In the genomic region with DNA sequence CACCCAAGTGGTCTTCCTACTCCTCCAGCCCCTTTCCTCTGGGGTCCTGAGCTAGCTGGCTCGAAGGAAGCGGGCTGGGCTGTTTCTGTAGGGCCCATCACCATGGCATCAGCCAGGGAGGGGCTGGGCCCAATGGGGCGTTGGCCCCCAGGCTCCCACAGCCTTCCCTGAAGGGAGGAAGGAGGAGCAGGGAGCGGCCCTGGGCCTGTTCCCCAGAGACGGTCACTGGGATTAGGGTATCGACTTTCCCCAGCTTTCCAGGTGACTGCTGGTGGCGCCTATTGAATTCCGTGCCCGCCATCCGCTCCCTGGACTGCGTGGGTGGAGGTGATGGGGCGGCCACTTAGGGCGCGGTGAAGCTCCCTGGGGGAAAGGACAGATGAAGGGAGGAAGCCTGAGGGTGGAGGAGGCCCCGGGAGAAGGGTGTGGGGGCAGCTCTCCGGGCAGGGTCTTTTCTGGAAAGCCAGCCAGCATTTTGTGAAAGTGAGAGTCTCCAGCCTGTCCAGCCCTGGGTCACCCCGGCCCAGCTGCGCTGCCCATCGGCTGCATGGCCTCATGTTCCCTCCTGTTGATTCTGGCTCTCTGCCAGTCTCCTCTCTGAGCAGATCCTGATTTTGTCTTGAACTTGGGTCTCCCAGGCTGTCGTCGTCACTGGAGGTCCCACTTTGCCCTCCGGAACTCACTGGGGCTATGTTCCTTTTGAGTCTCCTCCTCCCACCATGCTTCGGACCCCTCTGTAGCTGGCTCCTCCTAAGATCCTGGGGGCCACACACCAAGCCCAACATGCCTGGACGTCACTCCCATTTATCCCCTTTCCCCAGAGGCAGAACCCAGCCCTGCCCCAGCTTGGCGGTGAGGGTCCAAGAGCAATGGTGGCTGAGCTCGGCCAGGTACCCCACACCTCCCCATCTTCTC, we compare ENCODE assay signal across 8 cellular contexts. TPM values are rescaled to one million over a fixed set of nuclear protein-coding genes. Genes with fewer than 3 reads are reported as not detected.
DNase-seq lines count a peak whose midpoint lies in the region; ATAC-seq, FAIRE-seq and TF ChIP-seq lines count a peak whose summit lies in the region.

No MANE protein-coding gene starts in this region.

- no peak for FAIRE-seq in astrocyte (lab: Jason Lieb, UNC)
- FAIRE-seq in HepG2 (lab: Jason Lieb, UNC) = peak; percentile 23

- H3K4me1 Mint-ChIP-seq in activated T-cell treated with anti-CD3 and anti-CD28 coated beads, Interleukin-2, amount 50 U/mL, for 4 hours (ENCODE audit: low read depth) = peaks cover 86% of the 10 kb centered on the region
- peaks cover 26% of the 10 kb centered on the region for H3K4me1 Mint-ChIP-seq in astrocyte (ENCODE audit: low read depth, unreplicated experiment)
- peaks cover 24% of the 10 kb centered on the region for H3K4me1 Mint-ChIP-seq in type B pancreatic cell (ENCODE audit: unreplicated experiment)

- no peaks in the 10 kb centered on the region for H3K9me3 Mint-ChIP-seq in activated T-cell treated with anti-CD3 and anti-CD28 coated beads, Interleukin-2, amount 50 U/mL, for 4 hours
- H3K9me3 Mint-ChIP-seq in astrocyte (ENCODE audit: unreplicated experiment) (no peaks in the 10 kb centered on the region), type B pancreatic cell (no peaks in the 10 kb centered on the region)

- TF ChIP-seq CTCF in astrocyte (IDR thresholded peaks at IDR 0.05; ENCODE audit: insufficient read depth, low read depth, low read length) (no peak), HepG2 (CRISPR knock-in tag; IDR thresholded peaks at IDR 0.05) (no peak), type B pancreatic cell (conservative IDR thresholded peaks at IDR 0.05) (no peak)

- no peak for TF ChIP-seq EP300 in HepG2 (IDR thresholded peaks at IDR 0.05; ENCODE audit: low read depth in 2 of 2, low read length in 2 of 2)
- no peak for TF ChIP-seq EP300 in HepG2 (CRISPR knock-in tag; IDR thresholded peaks at IDR 0.05; ENCODE audit: borderline replicate concordance)

- intact Hi-C loops in HepG2 (cut with micrococcal nuclease; ENCODE audit: unreplicated experiment) = no loop called here

- no peak overlapping the region for H3K4me3 ChIP-seq in astrocyte (ENCODE audit: insufficient read depth, low read depth, low read length)
- peak overlapping the region in 1 of 3 experiments; percentile 49; a peak in 1 of 6 replicates for H3K4me3 ChIP-seq in HepG2 (replicated peaks in 1 of 3; ENCODE audit: insufficient read depth in 1 of 3, low read depth in 2 of 3, low read length in 3 of 3)

- no peaks in the 10 kb centered on the region for H3K36me3 ChIP-seq in astrocyte (ENCODE audit: insufficient read depth, low read length)
- peaks cover 31 to 49% of the 10 kb centered on the region in 2 experiments for H3K36me3 ChIP-seq in HepG2 (replicated peaks in 1 of 2; ENCODE audit: control insufficient read depth in 1 of 2, insufficient read depth in 2 of 2, low read length in 2 of 2)

- H3K4me1 ChIP-seq in astrocyte (ENCODE audit: insufficient read depth, low read length) = peaks cover 16% of the 10 kb centered on the region
- peaks cover 100% of the 10 kb centered on the region for H3K4me1 ChIP-seq in HepG2 (ENCODE audit: insufficient read depth, low read length)

- H3K9ac ChIP-seq in astrocyte (ENCODE audit: low read length) (no peak overlapping the region), HepG2 (ENCODE audit: insufficient read depth, low read depth, low read length) (peak overlapping the region; percentile 35)

- no peak overlapping the region for H2AFZ ChIP-seq in astrocyte (ENCODE audit: low read depth, low read length)
- H2AFZ ChIP-seq in HepG2 (ENCODE audit: low read length) = no peak overlapping the region

- DNase-seq in activated T-cell treated with anti-CD3 and anti-CD28 coated beads, Interleukin-2, amount 50 U/mL, for 4 hours = no peak
- DNase-seq in activated T-cell treated with anti-CD3 and anti-CD28 coated beads, Interleukin-2, amount 50 U/mL, for 48 hours = no peak
- DNase-seq in astrocyte (ENCODE audit: low read depth) (no peak), HepG2 (ENCODE audit: low spot score) (no peak), type B pancreatic cell (ENCODE audit: extremely low spot score, unreplicated experiment) (no peak), pons (ENCODE audit: low spot score) (no peak), NCI-H446 treated with DMSO at 0.1 percent for 48 hours (lab: John Stamatoyannopoulos, UW) (no peak)

- no peak for TF ChIP-seq POLR2A in HepG2 (IDR thresholded peaks at IDR 0.05; ENCODE audit: insufficient read depth in 1 of 2, low read depth in 2 of 2, low read length in 2 of 2)

- H3K27ac ChIP-seq in astrocyte (ENCODE audit: low read depth, low read length) (no peak overlapping the region), HepG2 (ENCODE audit: extremely low read length, insufficient read depth, low read length) (peak overlapping the region; percentile 64)

- CTCF ChIA-PET in HepG2 (lab: Yijun Ruan, JAX; ENCODE audit: low intra/inter-chr PET ratio, low total read pairs) = interaction anchor here (0.8 kb wide), 1 partner anchor 10 kb away, joined by 3 read pairs; the partner anchor contains the start of gene NHERF1

- H3K27me3 Mint-ChIP-seq in activated T-cell treated with anti-CD3 and anti-CD28 coated beads, Interleukin-2, amount 50 U/mL, for 4 hours (ENCODE audit: low read depth) = no peaks in the 10 kb centered on the region
- no peaks in the 10 kb centered on the region for H3K27me3 Mint-ChIP-seq in astrocyte (ENCODE audit: low read depth, unreplicated experiment)
- H3K27me3 Mint-ChIP-seq in type B pancreatic cell = no peaks in the 10 kb centered on the region

- H3K4me2 ChIP-seq in astrocyte (ENCODE audit: low read length) (peak overlapping the region; percentile 18), HepG2 (ENCODE audit: low read depth, low read length) (peak overlapping the region; percentile 92)

- H3K36me3 Mint-ChIP-seq in activated T-cell treated with anti-CD3 and anti-CD28 coated beads, Interleukin-2, amount 50 U/mL, for 4 hours (ENCODE audit: insufficient read depth) = peaks cover under 1% of the 10 kb centered on the region
- no peaks in the 10 kb centered on the region for H3K36me3 Mint-ChIP-seq in astrocyte (ENCODE audit: low read depth, unreplicated experiment)
- H3K36me3 Mint-ChIP-seq in type B pancreatic cell = no peaks in the 10 kb centered on the region

- no peaks in the 10 kb centered on the region for H3K9me3 ChIP-seq in astrocyte (ENCODE audit: insufficient read depth, low read depth, low read length)
- no peaks in the 10 kb centered on the region for H3K9me3 ChIP-seq in HepG2 (ENCODE audit: low read length)

- no TSS peak for BruUV-seq in HepG2 (replicated peaks; lab: Mats Ljungman, UMichigan)

- peaks cover 2% of the 10 kb centered on the region for H3K79me2 ChIP-seq in astrocyte (ENCODE audit: insufficient read depth, low read length)
- peaks cover 97% of the 10 kb centered on the region for H3K79me2 ChIP-seq in HepG2 (ENCODE audit: insufficient read depth, low read length)

- no peaks in the 10 kb centered on the region for H3K27me3 ChIP-seq in astrocyte (ENCODE audit: insufficient read depth, low read length)
- H3K27me3 ChIP-seq in HepG2 (ENCODE audit: control insufficient read depth in 1 of 2, insufficient read depth in 2 of 2, low read length in 2 of 2) = no peaks in the 10 kb centered on the region

- ATAC-seq in activated T-cell treated with anti-CD3 and anti-CD28 coated beads, Interleukin-2, amount 50 U/mL, for 4 hours = no peak
- ATAC-seq in HepG2 (peak; percentile 1), GM18907 (IDR thresholded peaks at IDR 0.05; ENCODE audit: unreplicated experiment) (no peak)

- POLR2A ChIA-PET in HepG2 (lab: Yijun Ruan, JAX) = interaction anchor here (7.7 to 29.3 kb wide), 3 partner anchors 4 to 20 kb away, joined by 68 to 1459 read pairs (median 1459); partner anchors contain the start of genes NAT9, NHERF1 and RAB37

- no peak for TF ChIP-seq RAD21 in HepG2 (CRISPR knock-in tag; IDR thresholded peaks at IDR 0.05)

- peak overlapping the region; percentile 59 for H3K4me3 Mint-ChIP-seq in activated T-cell treated with anti-CD3 and anti-CD28 coated beads, Interleukin-2, amount 50 U/mL, for 4 hours
- H3K4me3 Mint-ChIP-seq in astrocyte (ENCODE audit: unreplicated experiment) (no peak overlapping the region), type B pancreatic cell (peak overlapping the region; percentile 47)

- H3K27ac Mint-ChIP-seq in astrocyte (ENCODE audit: unreplicated experiment) = peak overlapping the region; percentile 69
- H3K27ac Mint-ChIP-seq in type B pancreatic cell = peak overlapping the region; percentile 90

- WGBS in HepG2 (ENCODE audit: low lambda C conversion rate) = 64% methylated on average over 26 of the region's 26 CpGs

- in situ Hi-C loops in HepG2 (cut with HindIII; ENCODE audit: extremely low pct_ligation_motif_present, low pct_unique_long_range_greater_than_20kb) = loop anchor here (10.0 kb wide), 1 partner anchor 323 kb away; the partner anchor contains the start of gene GPRC5C

- peaks cover 44% of the 10 kb centered on the region for H4K20me1 ChIP-seq in astrocyte (ENCODE audit: insufficient read depth, low read length)
- peaks cover 83% of the 10 kb centered on the region for H4K20me1 ChIP-seq in HepG2 (ENCODE audit: insufficient read depth, low read length)

RNA-seq across cellular contexts. Expression of gene NHERF1, which starts 9.8 kb away (rescaled TPM):
- 100 to 1,000 TPM; 124 to 138 (median 137) TPM for total RNA-seq in activated T-cell treated with anti-CD3 and anti-CD28 coated beads, Interleukin-2, amount 50 U/mL, for 4 hours
- total RNA-seq in astrocyte (27.9 and 36.3 TPM in 2 replicates), HepG2 (2016; rRNA removed; fragmentation: Illumina TruSeq; extraction: Trizol) (138 and 169 TPM in 2 replicates), type B pancreatic cell (ENCODE audit: low replicate concordance) (86.9 and 157 TPM in 2 replicates)
- 27.0 and 28.2 TPM in 2 replicates for total RNA-seq in HepG2 (2016; cell fraction: cytosol; rRNA removed; fragmentation: Illumina TruSeq; extraction: Trizol; ENCODE audit: low read depth)
- 118 and 171 TPM in 2 replicates for total RNA-seq in HepG2 (2016; cell fraction: insoluble cytoplasmic fraction; rRNA removed; fragmentation: Illumina TruSeq; extraction: Trizol)
- 64.4 and 79.9 TPM in 2 replicates for total RNA-seq in HepG2 (2016; cell fraction: membrane; rRNA removed; fragmentation: Illumina TruSeq; extraction: Trizol)
- 75.3 and 85.2 TPM in 2 replicates for total RNA-seq in HepG2 (2016; cell fraction: nucleus; rRNA removed; fragmentation: Illumina TruSeq; extraction: Trizol)
- polyA plus RNA-seq in HepG2 (2011; rRNA removed) = 266 and 269 TPM in 2 replicates
- polyA plus RNA-seq in HepG2 (2011; cell fraction: cytosol; rRNA removed) = 232 and 243 TPM in 2 replicates
- 152 and 164 TPM in 2 replicates for polyA plus RNA-seq in HepG2 (2011; cell fraction: nucleus; rRNA removed)
- 209 and 226 TPM in 2 replicates for polyA plus RNA-seq in HepG2 (2012)
- polyA plus RNA-seq in HepG2 (2016; cell fraction: cytosol; fragmentation: Illumina TruSeq; extraction: Trizol; ENCODE audit: low read depth) = 52.4 and 55.7 TPM in 2 replicates
- 275 and 359 TPM in 2 replicates for polyA plus RNA-seq in HepG2 (2016; cell fraction: insoluble cytoplasmic fraction; fragmentation: Illumina TruSeq; extraction: Trizol; ENCODE audit: low read depth)
- polyA plus RNA-seq in HepG2 (2016; cell fraction: membrane; fragmentation: Illumina TruSeq; extraction: Trizol; ENCODE audit: low read depth) = 109 and 126 TPM in 2 replicates
- polyA plus RNA-seq in HepG2 (2016; cell fraction: nucleus; fragmentation: Illumina TruSeq; extraction: Trizol; ENCODE audit: insufficient read depth, low read depth) = 248 and 253 TPM in 2 replicates
- polyA minus RNA-seq in HepG2 (2011; rRNA and poly(A)+ RNA removed; ENCODE audit: low replicate concordance) = 92.0 and 295 TPM in 2 replicates
- polyA minus RNA-seq in HepG2 (2011; cell fraction: cytosol; rRNA and poly(A)+ RNA removed) = 130 and 139 TPM in 2 replicates
- 62.8 and 68.1 TPM in 2 replicates for polyA minus RNA-seq in HepG2 (2011; cell fraction: nucleus; rRNA and poly(A)+ RNA removed)

RNA-seq across cellular contexts. Expression of gene NAT9, which starts 18.0 kb away (rescaled TPM):
- 10 to 100 TPM; 63.1 to 68.7 (median 65.9) TPM for total RNA-seq in activated T-cell treated with anti-CD3 and anti-CD28 coated beads, Interleukin-2, amount 50 U/mL, for 4 hours
- total RNA-seq in astrocyte = 58.4 and 61.8 TPM in 2 replicates
- 37.6 and 44.2 TPM in 2 replicates for total RNA-seq in HepG2 (2016; rRNA removed; fragmentation: Illumina TruSeq; extraction: Trizol)
- 16.5 and 18.6 TPM in 2 replicates for total RNA-seq in HepG2 (2016; cell fraction: cytosol; rRNA removed; fragmentation: Illumina TruSeq; extraction: Trizol; ENCODE audit: low read depth)
- total RNA-seq in HepG2 (2016; cell fraction: insoluble cytoplasmic fraction; rRNA removed; fragmentation: Illumina TruSeq; extraction: Trizol) = 38.7 and 44.6 TPM in 2 replicates
- total RNA-seq in HepG2 (2016; cell fraction: membrane; rRNA removed; fragmentation: Illumina TruSeq; extraction: Trizol) = 25.6 and 29.9 TPM in 2 replicates
- total RNA-seq in HepG2 (2016; cell fraction: nucleus; rRNA removed; fragmentation: Illumina TruSeq; extraction: Trizol) = 44.5 and 46.0 TPM in 2 replicates
- polyA plus RNA-seq in HepG2 (2011; rRNA removed) = 39.7 and 49.8 TPM in 2 replicates
- 37.1 and 45.5 TPM in 2 replicates for polyA plus RNA-seq in HepG2 (2011; cell fraction: cytosol; rRNA removed)
- 152 and 183 TPM in 2 replicates for polyA plus RNA-seq in HepG2 (2011; cell fraction: nucleus; rRNA removed)
- 37.3 and 50.6 TPM in 2 replicates for polyA plus RNA-seq in HepG2 (2012)
- 8.7 and 8.9 TPM in 2 replicates for polyA plus RNA-seq in HepG2 (2016; cell fraction: cytosol; fragmentation: Illumina TruSeq; extraction: Trizol; ENCODE audit: low read depth)
- polyA plus RNA-seq in HepG2 (2016; cell fraction: insoluble cytoplasmic fraction; fragmentation: Illumina TruSeq; extraction: Trizol; ENCODE audit: low read depth) = 35.3 and 35.8 TPM in 2 replicates
- 17.6 and 19.9 TPM in 2 replicates for polyA plus RNA-seq in HepG2 (2016; cell fraction: membrane; fragmentation: Illumina TruSeq; extraction: Trizol; ENCODE audit: low read depth)
- polyA plus RNA-seq in HepG2 (2016; cell fraction: nucleus; fragmentation: Illumina TruSeq; extraction: Trizol; ENCODE audit: insufficient read depth, low read depth) = 74.0 and 80.9 TPM in 2 replicates
- polyA minus RNA-seq in HepG2 (2011; rRNA and poly(A)+ RNA removed; ENCODE audit: low replicate concordance) = 32.3 and 53.7 TPM in 2 replicates
- polyA minus RNA-seq in HepG2 (2011; cell fraction: cytosol; rRNA and poly(A)+ RNA removed) = 12.7 and 14.7 TPM in 2 replicates
- 56.3 and 64.3 TPM in 2 replicates for polyA minus RNA-seq in HepG2 (2011; cell fraction: nucleus; rRNA and poly(A)+ RNA removed)
- total RNA-seq in type B pancreatic cell (ENCODE audit: low replicate concordance) = 54.7 and 67.2 TPM in 2 replicates

RNA-seq across cellular contexts. Expression of gene RAB37, which starts 21.1 kb away (rescaled TPM):
- under 1 TPM; 0.29 to 0.98 (median 0.33) TPM for total RNA-seq in activated T-cell treated with anti-CD3 and anti-CD28 coated beads, Interleukin-2, amount 50 U/mL, for 4 hours
- total RNA-seq in astrocyte (0.77 TPM in 1 of 2 replicates, not detected in the other), HepG2 (2016; rRNA removed; fragmentation: Illumina TruSeq; extraction: Trizol) (0.91 and 1.1 TPM in 2 replicates), type B pancreatic cell (ENCODE audit: low replicate concordance) (3.4 and 4.2 TPM in 2 replicates)
- total RNA-seq in HepG2 (2016; cell fraction: cytosol; rRNA removed; fragmentation: Illumina TruSeq; extraction: Trizol; ENCODE audit: low read depth) = 0.30 TPM in 1 of 2 replicates, not detected in the other
- 0.73 and 1.0 TPM in 2 replicates for total RNA-seq in HepG2 (2016; cell fraction: insoluble cytoplasmic fraction; rRNA removed; fragmentation: Illumina TruSeq; extraction: Trizol)
- total RNA-seq in HepG2 (2016; cell fraction: membrane; rRNA removed; fragmentation: Illumina TruSeq; extraction: Trizol) = 0.83 and 0.93 TPM in 2 replicates
- total RNA-seq in HepG2 (2016; cell fraction: nucleus; rRNA removed; fragmentation: Illumina TruSeq; extraction: Trizol) = 0.96 and 1.3 TPM in 2 replicates
- polyA plus RNA-seq in HepG2 (2011; rRNA removed) = 3.7 and 4.7 TPM in 2 replicates
- 2.1 and 2.8 TPM in 2 replicates for polyA plus RNA-seq in HepG2 (2011; cell fraction: cytosol; rRNA removed)
- polyA plus RNA-seq in HepG2 (2011; cell fraction: nucleus; rRNA removed) = 7.0 and 8.4 TPM in 2 replicates
- 1.8 and 2.4 TPM in 2 replicates for polyA plus RNA-seq in HepG2 (2012)
- 0.18 and 0.22 TPM in 2 replicates for polyA plus RNA-seq in HepG2 (2016; cell fraction: cytosol; fragmentation: Illumina TruSeq; extraction: Trizol; ENCODE audit: low read depth)
- 0.83 and 0.93 TPM in 2 replicates for polyA plus RNA-seq in HepG2 (2016; cell fraction: insoluble cytoplasmic fraction; fragmentation: Illumina TruSeq; extraction: Trizol; ENCODE audit: low read depth)
- polyA plus RNA-seq in HepG2 (2016; cell fraction: membrane; fragmentation: Illumina TruSeq; extraction: Trizol; ENCODE audit: low read depth) = 0.48 and 0.49 TPM in 2 replicates
- polyA plus RNA-seq in HepG2 (2016; cell fraction: nucleus; fragmentation: Illumina TruSeq; extraction: Trizol; ENCODE audit: insufficient read depth, low read depth) = 2.4 and 2.8 TPM in 2 replicates
- polyA minus RNA-seq in HepG2 (2011; rRNA and poly(A)+ RNA removed; ENCODE audit: low replicate concordance) = 2.2 TPM in 1 of 2 replicates, not detected in the other
- polyA minus RNA-seq in HepG2 (2011; cell fraction: cytosol; rRNA and poly(A)+ RNA removed) = 0.70 and 2.0 TPM in 2 replicates
- 1.4 and 1.7 TPM in 2 replicates for polyA minus RNA-seq in HepG2 (2011; cell fraction: nucleus; rRNA and poly(A)+ RNA removed)

RNA-seq across cellular contexts. Expression of gene CD300LF, which starts 45.5 kb away (rescaled TPM):
- not detected for total RNA-seq in activated T-cell treated with anti-CD3 and anti-CD28 coated beads, Interleukin-2, amount 50 U/mL, for 4 hours
- total RNA-seq in astrocyte (not detected in 2 replicates), HepG2 (2016; rRNA removed; fragmentation: Illumina TruSeq; extraction: Trizol) (not detected in 2 replicates), type B pancreatic cell (ENCODE audit: low replicate concordance) (0.19 TPM in 1 of 2 replicates, not detected in the other)
- total RNA-seq in HepG2 (2016; cell fraction: cytosol; rRNA removed; fragmentation: Illumina TruSeq; extraction: Trizol; ENCODE audit: low read depth) = not detected in 2 replicates
- not detected in 2 replicates for total RNA-seq in HepG2 (2016; cell fraction: insoluble cytoplasmic fraction; rRNA removed; fragmentation: Illumina TruSeq; extraction: Trizol)
- total RNA-seq in HepG2 (2016; cell fraction: membrane; rRNA removed; fragmentation: Illumina TruSeq; extraction: Trizol) = not detected in 2 replicates
- not detected in 2 replicates for total RNA-seq in HepG2 (2016; cell fraction: nucleus; rRNA removed; fragmentation: Illumina TruSeq; extraction: Trizol)
- polyA plus RNA-seq in HepG2 (2011; rRNA removed) = not detected in 2 replicates
- not detected in 2 replicates for polyA plus RNA-seq in HepG2 (2011; cell fraction: cytosol; rRNA removed)
- polyA plus RNA-seq in HepG2 (2011; cell fraction: nucleus; rRNA removed) = not detected in 2 replicates
- not detected in 2 replicates for polyA plus RNA-seq in HepG2 (2012)
- polyA plus RNA-seq in HepG2 (2016; cell fraction: cytosol; fragmentation: Illumina TruSeq; extraction: Trizol; ENCODE audit: low read depth) = not detected in 2 replicates
- not detected in 2 replicates for polyA plus RNA-seq in HepG2 (2016; cell fraction: insoluble cytoplasmic fraction; fragmentation: Illumina TruSeq; extraction: Trizol; ENCODE audit: low read depth)
- polyA plus RNA-seq in HepG2 (2016; cell fraction: membrane; fragmentation: Illumina TruSeq; extraction: Trizol; ENCODE audit: low read depth) = not detected in 2 replicates
- polyA plus RNA-seq in HepG2 (2016; cell fraction: nucleus; fragmentation: Illumina TruSeq; extraction: Trizol; ENCODE audit: insufficient read depth, low read depth) = not detected in 2 replicates
- polyA minus RNA-seq in HepG2 (2011; rRNA and poly(A)+ RNA removed; ENCODE audit: low replicate concordance) = not detected in 2 replicates
- polyA minus RNA-seq in HepG2 (2011; cell fraction: cytosol; rRNA and poly(A)+ RNA removed) = not detected in 2 replicates
- not detected in 2 replicates for polyA minus RNA-seq in HepG2 (2011; cell fraction: nucleus; rRNA and poly(A)+ RNA removed)
